In the genomic region with DNA sequence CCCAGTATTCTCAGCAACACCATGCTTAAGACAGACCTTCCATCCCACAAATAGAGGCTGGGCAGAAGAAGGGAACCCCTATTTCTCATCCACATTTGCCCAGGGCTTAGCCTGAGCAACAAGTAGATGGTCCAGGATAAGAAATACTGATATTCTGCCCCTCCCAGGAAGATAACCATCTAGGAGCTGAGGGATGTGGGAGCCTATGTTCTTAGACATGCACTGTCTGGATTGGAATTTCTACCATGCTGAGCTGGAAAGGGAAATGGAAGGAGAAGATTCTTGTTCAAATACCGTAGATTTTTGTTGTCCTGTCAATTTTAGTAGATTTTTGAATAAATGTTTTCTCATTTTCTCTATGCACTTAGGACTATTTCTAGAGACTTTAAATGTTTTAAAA, we compare ENCODE assay signal across 25 cellular contexts.
"Had no signal": no experiment of that assay in that cellular context is flagged by ENCODE, and none has a peak within 500 bp of the region (broad histone marks: within the 10 kb centered on the region; RNA-seq: fewer than 3 reads in every experiment).

No MANE protein-coding gene starts in this region.

- H3K36me3 Mint-ChIP-seq: immature natural killer cell; naive thymus-derived CD4-positive, alpha-beta T cell; stimulated activated memory B cell treated with anti-CD40 and anti-IgM and Interleukin-4, amounts not matched to agents 10 μg/mL and 1 μg/mL and 100 μg/mL, for 72 hours had no signal

- H3K4me3 ChIP-seq: left ventricle myocardium inferior, lung, mucosa of descending colon, ovary, right atrium auricular region, right lobe of liver, smooth muscle cell, transverse colon, upper lobe of right lung had no signal

- H3K27me3 ChIP-seq: right atrium auricular region, right lobe of liver, transverse colon, upper lobe of right lung had no signal

- H3K4me1 ChIP-seq: left ventricle myocardium inferior, right atrium auricular region, right lobe of liver, transverse colon, upper lobe of right lung had no signal

- H3K27ac Mint-ChIP-seq: immature natural killer cell; naive thymus-derived CD4-positive, alpha-beta T cell; natural killer cell treated with Interleukin-12 subunit alpha and Interleukin-12 subunit beta and Interleukin-15 and Interleukin-18, amount 100 ng/mL, for 72 hours; progenitor cell of endocrine pancreas; stimulated activated memory B cell treated with anti-CD40 and anti-IgM and Interleukin-4, amounts not matched to agents 10 μg/mL and 1 μg/mL and 100 μg/mL, for 72 hours; stimulated activated naive CD8-positive, alpha-beta T cell treated with anti-CD3 and anti-CD28 coated beads, Interleukin-15, amount 100 ng/mL, for 72 hours had no signal

- H3K4me2 ChIP-seq: smooth muscle cell had no signal

- DNase-seq: hypothalamus; immature natural killer cell; left ventricle myocardium inferior; midbrain; mucosa of descending colon; naive thymus-derived CD4-positive, alpha-beta T cell; ovary; right lobe of liver; stimulated activated CD4-positive, alpha-beta T cell treated with anti-CD3 and anti-CD28 coated beads, Interleukin-1b, Interleukin-23, amount 100 ng/mL, for 48 hours; stimulated activated CD4-positive, alpha-beta T cell treated with anti-CD3 and anti-CD28 coated beads, Interleukin-2, amount 100 ng/mL, for 48 hours; stimulated activated CD4-positive, alpha-beta T cell treated with anti-CD3 and anti-CD28 coated beads, Interleukin-4, amount 100 ng/mL, for 4 hours; stimulated activated CD8-positive, alpha-beta memory T cell treated with anti-CD3 and anti-CD28 coated beads, Interleukin-4, amount 100 ng/mL, for 48 hours; stimulated activated naive CD4-positive, alpha-beta T cell treated with Interleukin-2 at 50 U/mL for 16 hours; stimulated activated naive CD8-positive, alpha-beta T cell treated with anti-CD3 and anti-CD28 coated beads, Interleukin-15, amount 100 ng/mL, for 72 hours; substantia nigra; transverse colon; upper lobe of right lung had no signal

- ATAC-seq: mucosa of descending colon; naive thymus-derived CD4-positive, alpha-beta T cell; natural killer cell treated with Interleukin-12 subunit alpha and Interleukin-12 subunit beta and Interleukin-15 and Interleukin-18, amount 100 ng/mL, for 72 hours; right lobe of liver; stimulated activated memory B cell treated with anti-CD40 and anti-IgM and Interleukin-4, amounts not matched to agents 10 μg/mL and 1 μg/mL and 100 μg/mL, for 72 hours; stimulated activated naive CD8-positive, alpha-beta T cell treated with anti-CD3 and anti-CD28 coated beads, Interleukin-15, amount 100 ng/mL, for 72 hours; upper lobe of right lung had no signal

- H3K4me1 Mint-ChIP-seq: immature natural killer cell; naive thymus-derived CD4-positive, alpha-beta T cell; stimulated activated memory B cell treated with anti-CD40 and anti-IgM and Interleukin-4, amounts not matched to agents 10 μg/mL and 1 μg/mL and 100 μg/mL, for 72 hours; stimulated activated naive CD8-positive, alpha-beta T cell treated with anti-CD3 and anti-CD28 coated beads, Interleukin-15, amount 100 ng/mL, for 72 hours had no signal

- FAIRE-seq: islet of Langerhans, urothelium cell line had no signal

- H3K27me3 Mint-ChIP-seq: natural killer cell treated with Interleukin-12 subunit alpha and Interleukin-12 subunit beta and Interleukin-15 and Interleukin-18, amount 100 ng/mL, for 72 hours; stimulated activated memory B cell treated with anti-CD40 and anti-IgM and Interleukin-4, amounts not matched to agents 10 μg/mL and 1 μg/mL and 100 μg/mL, for 72 hours; stimulated activated naive CD8-positive, alpha-beta T cell treated with anti-CD3 and anti-CD28 coated beads, Interleukin-15, amount 100 ng/mL, for 72 hours had no signal

- H3K27ac ChIP-seq: left ventricle myocardium inferior, ovary, right atrium auricular region, right lobe of liver, transverse colon, upper lobe of right lung had no signal

- H3K4me3 Mint-ChIP-seq: immature natural killer cell; naive thymus-derived CD4-positive, alpha-beta T cell; natural killer cell treated with Interleukin-12 subunit alpha and Interleukin-12 subunit beta and Interleukin-15 and Interleukin-18, amount 100 ng/mL, for 72 hours; stimulated activated memory B cell treated with anti-CD40 and anti-IgM and Interleukin-4, amounts not matched to agents 10 μg/mL and 1 μg/mL and 100 μg/mL, for 72 hours; stimulated activated naive CD8-positive, alpha-beta T cell treated with anti-CD3 and anti-CD28 coated beads, Interleukin-15, amount 100 ng/mL, for 72 hours had no signal

- H3K36me3 ChIP-seq: left ventricle myocardium inferior, ovary, right atrium auricular region, right lobe of liver, transverse colon, upper lobe of right lung had no signal

- H3K9me3 ChIP-seq: mucosa of descending colon, ovary, right atrium auricular region, right lobe of liver, upper lobe of right lung had no signal
